Comparison of ENCODE assay signal across 23 cellular contexts in the genomic region with DNA sequence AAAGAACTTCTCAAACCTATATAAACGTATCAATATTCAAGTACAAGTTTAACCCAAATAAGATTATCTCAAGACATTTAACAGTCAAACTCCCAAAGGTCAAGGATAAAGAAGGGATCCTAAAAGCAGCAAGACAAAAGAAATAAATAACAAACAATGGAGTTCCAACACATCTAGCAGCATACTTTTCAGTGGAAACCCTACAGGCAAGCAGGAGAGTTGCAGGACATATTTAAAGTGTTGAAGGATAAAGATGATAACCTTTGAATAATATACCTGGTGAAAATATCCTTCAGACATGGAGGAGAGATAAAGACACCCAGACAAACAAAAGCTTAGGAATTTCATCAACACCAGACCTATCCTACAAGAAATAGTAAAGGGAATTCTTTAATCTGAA.
DNase-seq lines count a peak whose midpoint lies in the region; ATAC-seq, FAIRE-seq and TF ChIP-seq lines count a peak whose summit lies in the region.
"Had no signal": no experiment of that assay in that cellular context is flagged by ENCODE, and none has a peak within 500 bp of the region (broad histone marks: within the 10 kb centered on the region; RNA-seq: fewer than 3 reads in every experiment).

No MANE protein-coding gene starts in this region.

- no peaks in the 10 kb centered on the region for H3K36me3 ChIP-seq in DOHH2 (ENCODE audit: control insufficient read depth, low read length)
- no peaks in the 10 kb centered on the region for H3K36me3 ChIP-seq in KMS-11 (ENCODE audit: insufficient read depth)
- H3K36me3 ChIP-seq in astrocyte (ENCODE audit: insufficient read depth, low read length): no peaks in the 10 kb centered on the region
- H3K36me3 ChIP-seq in keratinocyte (ENCODE audit: control insufficient read depth in 2 of 2, extremely low read depth in 1 of 2, insufficient read depth in 2 of 2, low read length in 2 of 2): no peaks in the 10 kb centered on the region
- H3K36me3 ChIP-seq in SJCRH30: no peaks in the 10 kb centered on the region
- H3K36me3 ChIP-seq: lower lobe of right lung, thoracic aorta had no signal

- H3K79me2 ChIP-seq in DOHH2 (ENCODE audit: control insufficient read depth, low read length) (no peaks in the 10 kb centered on the region), KMS-11 (ENCODE audit: insufficient read depth, low read depth) (no peaks in the 10 kb centered on the region), astrocyte (ENCODE audit: insufficient read depth, low read length) (peaks cover 17% of the 10 kb centered on the region), keratinocyte (ENCODE audit: control insufficient read depth, insufficient read depth, low read length) (no peaks in the 10 kb centered on the region)
- H3K79me2 ChIP-seq: hepatocyte had no signal

- H4K20me1 ChIP-seq in DOHH2 (ENCODE audit: control insufficient read depth, insufficient read depth, low read depth, low read length): no peaks in the 10 kb centered on the region
- no peaks in the 10 kb centered on the region for H4K20me1 ChIP-seq in KMS-11 (ENCODE audit: insufficient read depth)
- H4K20me1 ChIP-seq in astrocyte (ENCODE audit: insufficient read depth, low read length): no peaks in the 10 kb centered on the region
- H4K20me1 ChIP-seq in keratinocyte (ENCODE audit: control insufficient read depth, extremely low read depth, insufficient read depth, low read length): no peaks in the 10 kb centered on the region

- dilution Hi-C loops in keratinocyte (cut with MboI; ENCODE audit: extremely low pct_ligation_motif_present, low sequenced_read_pairs): no loop called here

- ATAC-seq in HG02610 (IDR thresholded peaks at IDR 0.05; ENCODE audit: unreplicated experiment) (no peak), HG03354 (IDR thresholded peaks at IDR 0.05; ENCODE audit: poor library complexity, severe bottlenecking, unreplicated experiment) (no peak)
- ATAC-seq: effector memory CD8-positive, alpha-beta T cell; lower lobe of right lung; right cardiac atrium; Right ventricle myocardium inferior had no signal

- H3F3A ChIP-seq in DOHH2 (ENCODE audit: control insufficient read depth, insufficient read depth): no peaks in the 10 kb centered on the region

- TF ChIP-seq CTCF in DOHH2 (IDR thresholded peaks at IDR 0.05; ENCODE audit: low read depth, low read length, poor library complexity, severe bottlenecking) (peak; percentile 46), KMS-11 (conservative IDR thresholded peaks at IDR 0.05; ENCODE audit: low read depth, low read length) (0 out of 2 replicates have a peak, but pooled peaks have one; percentile 34), astrocyte (IDR thresholded peaks at IDR 0.05; ENCODE audit: insufficient read depth, low read depth, low read length) (peak; percentile 14), keratinocyte (optimal IDR thresholded peaks at IDR 0.05 in 1 of 3, IDR thresholded peaks at IDR 0.05 in 1 of 3, conservative IDR thresholded peaks at IDR 0.05 in 1 of 3; ENCODE audit: extremely low read depth in 1 of 3, insufficient read depth in 2 of 3, low read length in 3 of 3) (peak in 1 of 3 experiments; percentile 19)

- no peak overlapping the region for H3K4me3 Mint-ChIP-seq in astrocyte (ENCODE audit: unreplicated experiment)
- H3K4me3 Mint-ChIP-seq: effector memory CD8-positive, alpha-beta T cell; IgD-negative memory B cell had no signal

- no peak overlapping the region for H3K4me2 ChIP-seq in DOHH2 (ENCODE audit: low read length)
- H3K4me2 ChIP-seq in KMS-11: no peak overlapping the region
- H3K4me2 ChIP-seq in astrocyte (ENCODE audit: low read length): no peak overlapping the region
- H3K4me2 ChIP-seq in keratinocyte (ENCODE audit: control insufficient read depth, extremely low read depth, insufficient read depth, low read depth, low read length): no peak overlapping the region
- H3K4me2 ChIP-seq: hepatocyte had no signal

- H3K4me1 Mint-ChIP-seq in astrocyte (ENCODE audit: low read depth, unreplicated experiment): peaks cover under 1% of the 10 kb centered on the region

- peaks cover 3% of the 10 kb centered on the region for H3K36me3 Mint-ChIP-seq in astrocyte (ENCODE audit: low read depth, unreplicated experiment)

- FAIRE-seq in astrocyte (lab: Jason Lieb, UNC): peak; percentile 17
- FAIRE-seq in keratinocyte (lab: Jason Lieb, UNC): peak; percentile 32

- H3K9me2 ChIP-seq in DOHH2 (replicated peaks; ENCODE audit: control insufficient read depth, low read length): no peaks in the 10 kb centered on the region

- H3K4me3 ChIP-seq in DOHH2 (ENCODE audit: low read length) (no peak overlapping the region), KMS-11 (IDR thresholded peaks at IDR 0.05; ENCODE audit: insufficient read depth, low read depth, low read length) (no peak overlapping the region), astrocyte (ENCODE audit: insufficient read depth, low read depth, low read length) (no peak overlapping the region), keratinocyte (ENCODE audit: control insufficient read depth in 2 of 3, extremely low read depth in 1 of 3, insufficient read depth in 2 of 3, low read depth in 1 of 3, low read length in 3 of 3) (no peak overlapping the region), SJCRH30 (no peak overlapping the region)
- H3K4me3 ChIP-seq: hepatocyte, lower lobe of right lung, thoracic aorta had no signal

- DNase-seq in astrocyte (ENCODE audit: low read depth): no peak
- no peak for DNase-seq in keratinocyte (ENCODE audit: low read depth, low spot score)
- DNase-seq in SJCRH30: no peak
- no peak for DNase-seq in NCI-H774 (lab: John Stamatoyannopoulos, UW)
- DNase-seq: activated CD4-positive, alpha-beta T cell treated with anti-CD3 and anti-CD28 coated beads, Interleukin-2, amount 50 U/mL, for 4 hours; amygdala; cerebellar nuclear complex; COR-L47; effector memory CD8-positive, alpha-beta T cell; EL; lower lobe of right lung; NCI-H1092 treated with DMSO at 0.1 percent for 48 hours; NCI-H2081 treated with DMSO at 0.1 percent for 48 hours; right cardiac atrium had no signal

- no peak overlapping the region for H3K27ac Mint-ChIP-seq in astrocyte (ENCODE audit: unreplicated experiment)
- H3K27ac Mint-ChIP-seq: effector memory CD8-positive, alpha-beta T cell had no signal

- no peaks in the 10 kb centered on the region for H3K27me3 ChIP-seq in DOHH2 (ENCODE audit: control insufficient read depth, low read length)
- H3K27me3 ChIP-seq in KMS-11 (ENCODE audit: insufficient read depth, low read depth): no peaks in the 10 kb centered on the region
- no peaks in the 10 kb centered on the region for H3K27me3 ChIP-seq in astrocyte (ENCODE audit: insufficient read depth, low read length)
- no peaks in the 10 kb centered on the region for H3K27me3 ChIP-seq in keratinocyte (ENCODE audit: control insufficient read depth, extremely low read depth, insufficient read depth, low read length)
- no peaks in the 10 kb centered on the region for H3K27me3 ChIP-seq in SJCRH30
- H3K27me3 ChIP-seq: hepatocyte had no signal

- no peaks in the 10 kb centered on the region for H3K9me3 ChIP-seq in DOHH2 (ENCODE audit: control insufficient read depth, insufficient read depth, low read length)
- H3K9me3 ChIP-seq in astrocyte (ENCODE audit: insufficient read depth, low read depth, low read length): no peaks in the 10 kb centered on the region
- no peaks in the 10 kb centered on the region for H3K9me3 ChIP-seq in keratinocyte (ENCODE audit: control insufficient read depth, low read depth, low read length)
- H3K9me3 ChIP-seq in SJCRH30 (replicated peaks): no peaks in the 10 kb centered on the region; the same call in 1 of the 2 replicates
- H3K9me3 ChIP-seq: thoracic aorta had no signal

- no peak overlapping the region for H3K27ac ChIP-seq in DOHH2 (ENCODE audit: low read depth, low read length)
- H3K27ac ChIP-seq in KMS-11: no peak overlapping the region
- H3K27ac ChIP-seq in astrocyte (ENCODE audit: low read depth, low read length): no peak overlapping the region
- H3K27ac ChIP-seq in keratinocyte (ENCODE audit: control insufficient read depth, insufficient read depth, low read length): no peak overlapping the region
- no peak overlapping the region for H3K27ac ChIP-seq in SJCRH30
- H3K27ac ChIP-seq: hepatocyte, HL-60, lower lobe of right lung, thoracic aorta had no signal

- H3K9me3 Mint-ChIP-seq in astrocyte (ENCODE audit: unreplicated experiment): peaks cover 12% of the 10 kb centered on the region

- no peaks in the 10 kb centered on the region for H3K27me3 Mint-ChIP-seq in astrocyte (ENCODE audit: low read depth, unreplicated experiment)
- H3K27me3 Mint-ChIP-seq: IgD-negative memory B cell had no signal

- no peaks in the 10 kb centered on the region for H3K9me1 ChIP-seq in keratinocyte (ENCODE audit: control insufficient read depth, extremely low read depth, insufficient read depth, low read length)

- H2AFZ ChIP-seq in KMS-11 (ENCODE audit: low read depth): no peak overlapping the region
- no peak overlapping the region for H2AFZ ChIP-seq in astrocyte (ENCODE audit: low read depth, low read length)
- H2AFZ ChIP-seq in keratinocyte (ENCODE audit: control insufficient read depth, low read length): no peak overlapping the region
- H2AFZ ChIP-seq: hepatocyte had no signal

- H3K9ac ChIP-seq in KMS-11 (no peak overlapping the region), astrocyte (ENCODE audit: low read length) (no peak overlapping the region), keratinocyte (ENCODE audit: control insufficient read depth, extremely low read depth, insufficient read depth, low read length) (no peak overlapping the region)

- H3K4me1 ChIP-seq in DOHH2 (ENCODE audit: control insufficient read depth, low read length) (no peaks in the 10 kb centered on the region), KMS-11 (ENCODE audit: low read depth, poor library complexity, severe bottlenecking) (no peaks in the 10 kb centered on the region), astrocyte (ENCODE audit: insufficient read depth, low read length) (no peaks in the 10 kb centered on the region), keratinocyte (ENCODE audit: control insufficient read depth, extremely low read depth, insufficient read depth, low read length) (peaks cover 14% of the 10 kb centered on the region), SJCRH30 (no peaks in the 10 kb centered on the region)
- H3K4me1 ChIP-seq: lower lobe of right lung had no signal
